8 cellular contexts compared by ENCODE assay signal in the genomic region with DNA sequence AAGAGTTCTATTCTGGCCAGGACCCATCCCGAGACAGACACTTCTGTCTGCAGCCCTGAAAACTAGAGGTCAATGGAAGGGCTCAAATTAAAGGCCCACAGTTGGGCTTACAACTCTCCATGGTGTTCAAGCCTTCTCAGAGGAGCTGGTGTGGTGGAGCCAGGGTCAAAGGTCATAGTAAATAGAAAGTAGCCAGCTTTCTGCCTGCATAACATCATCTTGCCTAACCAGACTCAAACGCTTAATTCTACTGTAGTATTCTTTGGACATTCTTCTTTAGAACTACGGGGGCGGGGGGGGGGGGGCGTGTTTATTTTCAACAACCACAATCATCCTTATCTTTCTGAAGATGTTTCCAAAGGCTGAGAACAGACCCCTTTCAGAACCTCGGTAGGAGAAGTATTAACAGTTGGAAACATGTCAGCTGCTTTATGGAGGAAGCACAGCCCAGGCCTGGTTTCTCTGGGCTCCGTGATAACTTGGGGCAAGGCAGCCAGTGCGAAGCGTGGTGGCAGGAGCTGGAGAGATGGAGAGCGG. TPM values are rescaled to one million over a fixed set of nuclear protein-coding genes. Genes with fewer than 3 reads are reported as not detected.
DNase-seq lines count a peak whose midpoint lies in the region; ATAC-seq and TF ChIP-seq lines count a peak whose summit lies in the region.

No MANE protein-coding gene starts in this region.

- peaks cover 13% of the 10 kb centered on the region for H3K4me1 ChIP-seq in iPS-18a (ENCODE audit: control insufficient read depth, low read depth, low read length)
- H3K4me1 ChIP-seq in subcutaneous abdominal adipose tissue (ENCODE audit: control insufficient read depth in 5 of 5, insufficient read depth in 5 of 5, low read length in 5 of 5): peaks cover 0 to 34% (median 27%) of the 10 kb centered on the region in 5 donors

- H3K27me3 Mint-ChIP-seq in activated CD4-positive, alpha-beta T cell treated with anti-CD3 and anti-CD28 coated beads for 36 hours: no peaks in the 10 kb centered on the region
- H3K27me3 Mint-ChIP-seq in WTC11 (ENCODE audit: low read depth): peaks cover 22% of the 10 kb centered on the region

- H3K27ac Mint-ChIP-seq in activated CD4-positive, alpha-beta T cell treated with anti-CD3 and anti-CD28 coated beads for 36 hours: peak overlapping the region; percentile 93
- H3K27ac Mint-ChIP-seq in WTC11: peak overlapping the region; percentile 96

- H3K27ac ChIP-seq in iPS-18a (ENCODE audit: low read length): no peak overlapping the region
- peak overlapping the region; percentile 90 for H3K27ac ChIP-seq in subcutaneous abdominal adipose tissue (ENCODE audit: low read depth, low read length)

- no peaks in the 10 kb centered on the region for H3K9me3 Mint-ChIP-seq in activated CD4-positive, alpha-beta T cell treated with anti-CD3 and anti-CD28 coated beads for 36 hours (ENCODE audit: low read depth)
- no peaks in the 10 kb centered on the region for H3K9me3 Mint-ChIP-seq in WTC11

- TF ChIP-seq CTCF in WTC11 (IDR thresholded peaks at IDR 0.05) (no peak), GM10248 (IDR thresholded peaks at IDR 0.05; ENCODE audit: control extremely low read depth, extremely low read depth, low read depth, missing control alignments) (no peak)

- no peak overlapping the region for H3K9ac ChIP-seq in iPS-18a (ENCODE audit: low read length)
- peak overlapping the region in 2 of 5 donors; percentile 8 to 37 for H3K9ac ChIP-seq in subcutaneous abdominal adipose tissue (ENCODE audit: low read length in 5 of 5)

- no peak for DNase-seq in activated CD4-positive, alpha-beta T cell treated with anti-CD3 and anti-CD28 coated beads for 36 hours
- no peak for DNase-seq in activated CD4-positive, alpha-beta T cell treated with anti-CD3 and anti-CD28 coated beads, Interleukin-2, amount 50 U/mL, for 1 hour
- DNase-seq in WTC11 (ENCODE audit: low spot score) (no peak), NCI-H446 treated with DMSO at 0.1 percent for 48 hours (lab: John Stamatoyannopoulos, UW) (no peak), NCI-H2227 treated with DMSO at 0.1 percent for 48 hours (lab: John Stamatoyannopoulos, UW) (no peak), GM10248 (ENCODE audit: extremely low spot score) (no peak)

- CTCF ChIA-PET in activated CD4-positive, alpha-beta T cell treated with anti-CD3 and anti-CD28 coated beads for 36 hours (lab: Charles Lee): interaction anchor here (0.5 to 1.7 kb wide), 11 partner anchors 8 to 680 kb away, joined by 3 to 6 read pairs (median 3); no protein-coding TSS in a partner anchor
- CTCF ChIA-PET in WTC11 (lab: Charles Lee) (interaction anchor here (1.1 to 1.5 kb wide), 3 partner anchors 381 to 432 kb away, joined by 3 to 4 read pairs (median 3); no protein-coding TSS in a partner anchor), GM10248 (lab: Yijun Ruan, JAX) (interaction anchor here (0.9 to 1.6 kb wide), 7 partner anchors 11 to 429 kb away, joined by 3 to 6 read pairs (median 3); no protein-coding TSS in a partner anchor)

- peak overlapping the region; percentile 94 for H3K4me3 Mint-ChIP-seq in activated CD4-positive, alpha-beta T cell treated with anti-CD3 and anti-CD28 coated beads for 36 hours
- H3K4me3 Mint-ChIP-seq in WTC11: peak overlapping the region; percentile 76

- POLR2A ChIA-PET in activated CD4-positive, alpha-beta T cell treated with anti-CD3 and anti-CD28 coated beads for 36 hours (lab: Charles Lee): interaction anchor here (0.5 to 2.3 kb wide), 3 partner anchors 19 to 112 kb away, joined by 3 to 14 read pairs (median 7); no protein-coding TSS in a partner anchor
- POLR2A ChIA-PET in WTC11 (lab: Charles Lee) (no interaction called here), GM10248 (lab: Yijun Ruan, JAX) (interaction anchor here (0.7 to 1.3 kb wide), 2 partner anchors 10 to 32 kb away, joined by 3 to 4 read pairs; no protein-coding TSS in a partner anchor)

- H3K36me3 Mint-ChIP-seq in activated CD4-positive, alpha-beta T cell treated with anti-CD3 and anti-CD28 coated beads for 36 hours (ENCODE audit: low read depth): peaks cover 4% of the 10 kb centered on the region
- no peaks in the 10 kb centered on the region for H3K36me3 Mint-ChIP-seq in WTC11

- H3K36me3 ChIP-seq in iPS-18a (ENCODE audit: control insufficient read depth, low read depth, low read length) (no peaks in the 10 kb centered on the region), subcutaneous abdominal adipose tissue (ENCODE audit: control insufficient read depth in 5 of 5, insufficient read depth in 5 of 5, low read length in 5 of 5) (no peaks in the 10 kb centered on the region)

- no peak for ATAC-seq in activated CD4-positive, alpha-beta T cell treated with anti-CD3 and anti-CD28 coated beads for 36 hours
- no peak for ATAC-seq in WTC11

- peaks cover 40% of the 10 kb centered on the region for H3K27me3 ChIP-seq in iPS-18a (ENCODE audit: control insufficient read depth, insufficient read depth, low read length)
- H3K27me3 ChIP-seq in subcutaneous abdominal adipose tissue (ENCODE audit: control insufficient read depth in 5 of 5, insufficient read depth in 4 of 5, low read length in 5 of 5): no peaks in the 10 kb centered on the region

- H3K4me3 ChIP-seq in iPS-18a (ENCODE audit: low read length) (peak overlapping the region; percentile 96), subcutaneous abdominal adipose tissue (ENCODE audit: low read depth in 1 of 5, low read length in 5 of 5) (peak overlapping the region; percentile 39 to 95 (median 64))

- intact Hi-C loops in activated CD4-positive, alpha-beta T cell treated with anti-CD3 and anti-CD28 coated beads for 36 hours (cut with DNase I, micrococcal nuclease): loop anchor here (1.0 to 5.0 kb wide), 7 partner anchors 19 to 996 kb away; a partner anchor contains a TSS

- H3K9me3 ChIP-seq in iPS-18a (ENCODE audit: control insufficient read depth, low read depth, low read length) (no peaks in the 10 kb centered on the region), subcutaneous abdominal adipose tissue (ENCODE audit: control insufficient read depth in 5 of 5, low read length in 5 of 5) (no peaks in the 10 kb centered on the region)

- H3K4me1 Mint-ChIP-seq in activated CD4-positive, alpha-beta T cell treated with anti-CD3 and anti-CD28 coated beads for 36 hours: peaks cover 26% of the 10 kb centered on the region
- H3K4me1 Mint-ChIP-seq in WTC11: peaks cover 34% of the 10 kb centered on the region

TF ChIP-seq in WTC11, 78 proteins besides CTCF, POLR2A, EP300 and RAD21:
- TF ChIP-seq, protein P1, sequence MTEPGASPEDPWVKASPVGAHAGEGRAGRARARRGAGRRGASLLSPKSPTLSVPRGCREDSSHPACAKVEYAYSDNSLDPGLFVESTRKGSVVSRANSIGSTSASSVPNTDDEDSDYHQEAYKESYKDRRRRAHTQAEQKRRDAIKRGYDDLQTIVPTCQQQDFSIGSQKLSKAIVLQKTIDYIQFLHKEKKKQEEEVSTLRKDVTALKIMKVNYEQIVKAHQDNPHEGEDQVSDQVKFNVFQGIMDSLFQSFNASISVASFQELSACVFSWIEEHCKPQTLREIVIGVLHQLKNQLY (CRISPR knock-in tag; IDR thresholded peaks at IDR 0.05): no peak
- TF ChIP-seq, protein P2, sequence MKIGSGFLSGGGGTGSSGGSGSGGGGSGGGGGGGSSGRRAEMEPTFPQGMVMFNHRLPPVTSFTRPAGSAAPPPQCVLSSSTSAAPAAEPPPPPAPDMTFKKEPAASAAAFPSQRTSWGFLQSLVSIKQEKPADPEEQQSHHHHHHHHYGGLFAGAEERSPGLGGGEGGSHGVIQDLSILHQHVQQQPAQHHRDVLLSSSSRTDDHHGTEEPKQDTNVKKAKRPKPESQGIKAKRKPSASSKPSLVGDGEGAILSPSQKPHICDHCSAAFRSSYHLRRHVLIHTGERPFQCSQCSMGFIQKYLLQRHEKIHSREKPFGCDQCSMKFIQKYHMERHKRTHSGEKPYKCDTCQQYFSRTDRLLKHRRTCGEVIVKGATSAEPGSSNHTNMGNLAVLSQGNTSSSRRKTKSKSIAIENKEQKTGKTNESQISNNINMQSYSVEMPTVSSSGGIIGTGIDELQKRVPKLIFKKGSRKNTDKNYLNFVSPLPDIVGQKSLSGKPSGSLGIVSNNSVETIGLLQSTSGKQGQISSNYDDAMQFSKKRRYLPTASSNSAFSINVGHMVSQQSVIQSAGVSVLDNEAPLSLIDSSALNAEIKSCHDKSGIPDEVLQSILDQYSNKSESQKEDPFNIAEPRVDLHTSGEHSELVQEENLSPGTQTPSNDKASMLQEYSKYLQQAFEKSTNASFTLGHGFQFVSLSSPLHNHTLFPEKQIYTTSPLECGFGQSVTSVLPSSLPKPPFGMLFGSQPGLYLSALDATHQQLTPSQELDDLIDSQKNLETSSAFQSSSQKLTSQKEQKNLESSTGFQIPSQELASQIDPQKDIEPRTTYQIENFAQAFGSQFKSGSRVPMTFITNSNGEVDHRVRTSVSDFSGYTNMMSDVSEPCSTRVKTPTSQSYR (CRISPR knock-in tag; IDR thresholded peaks at IDR 0.05): no peak
- TF ChIP-seq, protein P3, sequence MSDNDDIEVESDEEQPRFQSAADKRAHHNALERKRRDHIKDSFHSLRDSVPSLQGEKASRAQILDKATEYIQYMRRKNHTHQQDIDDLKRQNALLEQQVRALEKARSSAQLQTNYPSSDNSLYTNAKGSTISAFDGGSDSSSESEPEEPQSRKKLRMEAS (CRISPR knock-in tag; IDR thresholded peaks at IDR 0.05): no peak
- TF ChIP-seq NFE2L1 (CRISPR knock-in tag; IDR thresholded peaks at IDR 0.05): no peak

RNA-seq across cellular contexts. Expression of a gene that starts 1.5 kb away (rescaled TPM):
- total RNA-seq in activated CD4-positive, alpha-beta T cell treated with anti-CD3 and anti-CD28 coated beads for 36 hours: 10 to 100 TPM; 14.7 to 18.1 TPM
- 38.5 to 39.4 TPM (median 39.4 TPM) in 3 replicates for total RNA-seq in WTC11 (2021)
